Comparison of ENCODE assay signal across 1 cellular context in the genomic region with DNA sequence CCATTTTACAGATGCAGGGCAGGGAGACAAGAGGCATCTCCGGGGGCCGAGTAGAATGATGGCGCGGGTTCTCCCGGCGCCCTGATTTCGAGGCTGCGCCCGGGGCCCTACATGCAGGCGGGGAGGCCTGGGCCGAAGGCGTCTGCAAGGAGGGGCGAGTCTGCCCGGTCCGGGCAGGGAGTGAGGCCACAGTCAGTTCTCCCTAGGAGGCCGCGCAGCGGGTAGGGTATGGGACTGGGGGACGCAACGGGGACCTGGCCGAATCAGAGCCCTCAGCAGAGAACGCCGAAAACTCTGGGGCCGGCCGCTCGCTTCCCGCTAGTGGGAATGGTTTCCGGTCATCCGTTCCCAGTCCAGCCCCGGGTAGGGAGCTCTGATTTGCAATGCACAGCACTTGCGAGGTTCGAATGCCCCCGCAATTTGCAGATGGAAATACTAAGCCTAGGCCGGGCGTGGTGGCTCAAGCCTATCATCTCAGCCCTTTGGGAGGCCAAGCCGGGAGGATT.
A peak's percentile ranks its signal among the peaks of the same experiment; 100 is the strongest.
TF ChIP-seq lines count a peak whose summit lies in the region.

No MANE protein-coding gene starts in this region.

TF ChIP-seq in H1, 55 proteins besides CTCF, POLR2A, EP300 and RAD21:
- TF ChIP-seq, protein P1, sequence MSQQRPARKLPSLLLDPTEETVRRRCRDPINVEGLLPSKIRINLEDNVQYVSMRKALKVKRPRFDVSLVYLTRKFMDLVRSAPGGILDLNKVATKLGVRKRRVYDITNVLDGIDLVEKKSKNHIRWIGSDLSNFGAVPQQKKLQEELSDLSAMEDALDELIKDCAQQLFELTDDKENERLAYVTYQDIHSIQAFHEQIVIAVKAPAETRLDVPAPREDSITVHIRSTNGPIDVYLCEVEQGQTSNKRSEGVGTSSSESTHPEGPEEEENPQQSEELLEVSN (IDR thresholded peaks at IDR 0.05): peak; percentile 7; the same call in 1 of the 2 replicates
- TF ChIP-seq TAF7 (optimal IDR thresholded peaks at IDR 0.05; ENCODE audit: borderline replicate concordance, low read depth, low read length): no peak
- 0 out of 2 replicates have a peak, but pooled peaks have one; percentile 45 for TF ChIP-seq KDM1A (IDR thresholded peaks at IDR 0.05; ENCODE audit: borderline replicate concordance, low read length)
- no peak for TF ChIP-seq ASH2L (IDR thresholded peaks at IDR 0.05; ENCODE audit: low read length)
